In genomic region chr18:12990128-12990485, GRCh38 we compare ENCODE assay signal across 8 cellular contexts. TPM values are rescaled to one million over a fixed set of nuclear protein-coding genes. Genes with fewer than 3 reads are reported as not detected.
DNase-seq lines count a peak whose midpoint lies in the region; ATAC-seq and TF ChIP-seq lines count a peak whose summit lies in the region.

No MANE protein-coding gene starts in this region.

- no peaks in the 10 kb centered on the region for H3K23me2 ChIP-seq in H9 (ENCODE audit: insufficient read length, low read depth, low read length, poor library complexity, severe bottlenecking)

- no peak overlapping the region for H2BK20ac ChIP-seq in H9 (ENCODE audit: low read depth, low read length, poor library complexity, severe bottlenecking)

- no peak overlapping the region for H3T11ph ChIP-seq in H9 (ENCODE audit: low read length)

- peak overlapping the region; percentile 94 to 97 for H3K4me3 Mint-ChIP-seq in H9

- H4K20me1 ChIP-seq in H9 (ENCODE audit: control insufficient read depth, insufficient read depth, insufficient read length), result no peaks in the 10 kb centered on the region

- no peak overlapping the region for H3K9ac ChIP-seq in H9 (ENCODE audit: extremely low read depth, insufficient read length, low read length)

- no peak for TF ChIP-seq CTCF in H9 (conservative IDR thresholded peaks at IDR 0.05)
- no peak for TF ChIP-seq CTCF in epithelial cell of esophagus (IDR thresholded peaks at IDR 0.05; ENCODE audit: insufficient read depth, low read depth, low read length, missing control alignments)

- H3K4me1 Mint-ChIP-seq in H9, result peaks cover 8 to 14% of the 10 kb centered on the region in 2 experiments

- ATAC-seq in GM18511 (IDR thresholded peaks at IDR 0.05; ENCODE audit: unreplicated experiment), result no peak

- peaks cover 18% of the 10 kb centered on the region; the same call in 1 of the 2 replicates for H3K79me2 ChIP-seq in H9 (ENCODE audit: insufficient read depth, low read length)

- H3K14ac ChIP-seq in H9 (ENCODE audit: insufficient read depth, low read length), result no peak overlapping the region

- H3K4ac ChIP-seq in H9 (ENCODE audit: low read depth, low read length), result no peak overlapping the region

- H3K79me1 ChIP-seq in H9 (ENCODE audit: insufficient read depth, low read depth, low read length, poor library complexity, severe bottlenecking), result no peaks in the 10 kb centered on the region

- H2AK5ac ChIP-seq in H9 (ENCODE audit: insufficient read length, low read length), result no peak overlapping the region

- H2BK15ac ChIP-seq in H9 (ENCODE audit: low read depth, low read length), result no peak overlapping the region

- peak overlapping the region; percentile 88 for H3K4me3 ChIP-seq in epithelial cell of esophagus (ENCODE audit: low read length)

- H4K91ac ChIP-seq in H9 (ENCODE audit: insufficient read length, low read depth, low read length), result no peak overlapping the region

- H2AFZ ChIP-seq in H9 (ENCODE audit: low read length), result no peak overlapping the region

- no peak overlapping the region for H3K56ac ChIP-seq in H9 (ENCODE audit: insufficient read length, low read depth, low read length)

- H3K4me1 ChIP-seq in H9 (ENCODE audit: insufficient read depth, low read length), result peaks cover 7% of the 10 kb centered on the region; the same call in 1 of the 2 replicates

- no peaks in the 10 kb centered on the region; a peak in 1 of 5 replicates for H3K9me3 Mint-ChIP-seq in H9

- no peaks in the 10 kb centered on the region for H3K27me3 Mint-ChIP-seq in H9 (ENCODE audit: low read depth)

- DNase-seq in H9 (no peak), SW480 (ENCODE audit: low spot score) (peak; percentile 18), epithelial cell of esophagus (ENCODE audit: low read depth) (no peak), mucosa of gallbladder (ENCODE audit: low spot score) (no peak), NCI-H146 (lab: John Stamatoyannopoulos, UW) (no peak)
- DNase-seq in stimulated activated CD4-positive, alpha-beta T cell treated with anti-CD3 and anti-CD28 coated beads, Interleukin-2, amount 100 ng/mL, for 48 hours, result peak; percentile 15 to 25
- no peak for DNase-seq in activated CD4-positive, CD25-positive, alpha-beta regulatory T cell (lab: John Stamatoyannopoulos, UW)

- no peak overlapping the region for H3K23ac ChIP-seq in H9 (ENCODE audit: insufficient read length, low read depth, low read length)

- H2BK12ac ChIP-seq in H9 (ENCODE audit: insufficient read length, low read depth, low read length), result no peak overlapping the region

- no peaks in the 10 kb centered on the region for H3K27me3 ChIP-seq in H9 (ENCODE audit: insufficient read depth, low read length)

- peak overlapping the region; percentile 25 to 99 (median 80); a peak in 4 of 7 replicates for H3K27ac Mint-ChIP-seq in H9

- 100% methylated on average over 2 of the region's 2 CpGs for WGBS in H9 (ENCODE audit: extremely low coverage, insufficient read length, low lambda C conversion rate)

- no peak overlapping the region for H3K18ac ChIP-seq in H9 (ENCODE audit: insufficient read length, low read depth, low read length)

- no peak overlapping the region for H4K8ac ChIP-seq in H9 (replicated peaks; ENCODE audit: insufficient read length, low read depth, low read length)

- H2BK5ac ChIP-seq in H9 (ENCODE audit: insufficient read length, low read length), result no peak overlapping the region

- H3K4me2 ChIP-seq in H9 (ENCODE audit: insufficient read depth, insufficient read length, low read length), result peak overlapping the region; percentile 51

- no peak overlapping the region for H3K27ac ChIP-seq in H9 (ENCODE audit: insufficient read length, low read depth, low read length)

- H3K9me3 ChIP-seq in H9 (ENCODE audit: control insufficient read depth, low read depth, low read length), result no peaks in the 10 kb centered on the region

- no peak overlapping the region for H2BK120ac ChIP-seq in H9 (ENCODE audit: low read depth, low read length, poor library complexity, severe bottlenecking)

- no peak overlapping the region for H4K5ac ChIP-seq in H9 (ENCODE audit: insufficient read length, low read depth, low read length)

- H3K36me3 Mint-ChIP-seq in H9 (ENCODE audit: insufficient read depth in 1 of 3, low read depth in 3 of 3), result peaks cover 2 to 9% (median 4%) of the 10 kb centered on the region in 3 experiments; a peak in 3 of 7 replicates

RNA-seq across cellular contexts. Expression of gene CEP192, which starts 1.1 kb away (rescaled TPM):
- total RNA-seq in H9 (2021) (22.0 and 23.5 TPM in 2 replicates), mucosa of gallbladder (22.6 TPM)

RNA-seq across cellular contexts. Expression of gene SEH1L, which starts 42.3 kb away (rescaled TPM):
- total RNA-seq in H9 (2021) (93.3 and 97.2 TPM in 2 replicates), mucosa of gallbladder (25.5 TPM)

Comparison
In these comparisons a context has a peak if more than half of its experiments do, and no peak if none do; other contexts are left out.
1. DNase-seq: peak in SW480 (single experiment) and stimulated activated CD4-positive, alpha-beta T cell treated with anti-CD3 and anti-CD28 coated beads, Interleukin-2, amount 100 ng/mL, for 48 hours (2 of 2); none in H9 (single experiment), epithelial cell of esophagus (single experiment), mucosa of gallbladder (single experiment), NCI-H146 (single experiment) and activated CD4-positive, CD25-positive, alpha-beta regulatory T cell (0 of 4).